ENCODE assay signal across 29 cellular contexts in genomic region chr12:78767264-78767981, GRCh38.
"Had no signal": no experiment of that assay in that cellular context is flagged by ENCODE, and none has a peak within 500 bp of the region (broad histone marks: within the 10 kb centered on the region; RNA-seq: fewer than 3 reads in every experiment).

No MANE protein-coding gene starts in this region.

- H3K4me1 ChIP-seq: heart right ventricle, left lung, neural progenitor cell, psoas muscle, right atrium auricular region, suprapubic skin, tibial artery, uterus had no signal

- DNase-seq: heart right ventricle; hippocampal formation; kidney glomerular epithelial cell; left cardiac atrium; left lung; mesendoderm; naive B cell; natural killer cell; nephron progenitor cell; occipital lobe; psoas muscle; stimulated activated CD4-positive, alpha-beta T cell treated with anti-CD3 and anti-CD28 coated beads, Interleukin-12 subunit alpha, Interleukin-12 subunit beta, amount 100 ng/mL, for 4 hours; stimulated activated CD4-positive, alpha-beta T cell treated with anti-CD3 and anti-CD28 coated beads, Interleukin-15, amount 100 ng/mL, for 24 hours; stimulated activated CD4-positive, alpha-beta T cell treated with anti-CD3 and anti-CD28 coated beads, Interleukin-2, amount 100 ng/mL, for 24 hours; stimulated activated CD4-positive, alpha-beta T cell treated with anti-CD3 and anti-CD28 coated beads, Interleukin-4, amount 100 ng/mL, for 1 hour; stimulated activated naive B cell treated with anti-CD40 and anti-IgM and Interleukin-4, amounts not matched to agents 10 μg/mL and 1 μg/mL and 100 μg/mL, for 72 hours; stimulated activated naive CD8-positive, alpha-beta T cell treated with anti-CD3 and anti-CD28 coated beads, Interleukin-15, Interleukin-2, amounts not matched to agents 100 U/mL and 50 U/mL, for 24 hours; tibial artery; uterus had no signal

- H3K4me3 ChIP-seq: heart right ventricle, left lung, lung, neural progenitor cell, psoas muscle, right atrium auricular region, skin epidermis, suprapubic skin, thoracic aorta, tibial artery, uterus had no signal

- H3K36me3 Mint-ChIP-seq: mesothelial cell of epicardium; naive B cell; natural killer cell; neural progenitor cell; stimulated activated naive B cell treated with anti-CD40 and anti-IgM and Interleukin-4, amounts not matched to agents 10 μg/mL and 1 μg/mL and 100 μg/mL, for 72 hours; type B pancreatic cell had no signal

- H3K27me3 Mint-ChIP-seq: naive B cell; stimulated activated naive B cell treated with anti-CD40 and anti-IgM and Interleukin-4, amounts not matched to agents 10 μg/mL and 1 μg/mL and 100 μg/mL, for 72 hours; type B pancreatic cell had no signal

- H3K27me3 ChIP-seq: heart right ventricle, left lung, neural progenitor cell, neutrophil, right atrium auricular region, suprapubic skin, tibial artery, uterus had no signal

- H3K36me3 ChIP-seq: heart right ventricle, left lung, neural progenitor cell, neutrophil, right atrium auricular region, suprapubic skin, thoracic aorta, tibial artery, uterus had no signal

- H3K4me3 Mint-ChIP-seq: mesothelial cell of epicardium; naive B cell; natural killer cell; nephron progenitor cell; neural progenitor cell; stimulated activated naive B cell treated with anti-CD40 and anti-IgM and Interleukin-4, amounts not matched to agents 10 μg/mL and 1 μg/mL and 100 μg/mL, for 72 hours; type B pancreatic cell had no signal

- ATAC-seq: heart right ventricle; left cardiac atrium; left lung; natural killer cell; psoas muscle; sciatic nerve; stimulated activated naive B cell treated with anti-CD40 and anti-IgM and Interleukin-4, amounts not matched to agents 10 μg/mL and 1 μg/mL and 100 μg/mL, for 72 hours; stimulated activated naive CD8-positive, alpha-beta T cell treated with anti-CD3 and anti-CD28 coated beads, Interleukin-15, Interleukin-2, amounts not matched to agents 100 U/mL and 50 U/mL, for 24 hours had no signal

- H3K9me3 Mint-ChIP-seq: nephron progenitor cell; neural progenitor cell; stimulated activated naive B cell treated with anti-CD40 and anti-IgM and Interleukin-4, amounts not matched to agents 10 μg/mL and 1 μg/mL and 100 μg/mL, for 72 hours had no signal

- H3K4me1 Mint-ChIP-seq: mesothelial cell of epicardium; naive B cell; natural killer cell; nephron progenitor cell; neural progenitor cell; stimulated activated naive B cell treated with anti-CD40 and anti-IgM and Interleukin-4, amounts not matched to agents 10 μg/mL and 1 μg/mL and 100 μg/mL, for 72 hours had no signal

- H3K27ac ChIP-seq: heart right ventricle, left lung, neural progenitor cell, neutrophil, psoas muscle, right atrium auricular region, skin epidermis, suprapubic skin, thoracic aorta, tibial artery, uterus had no signal

- H3K9me3 ChIP-seq: left lung, psoas muscle, suprapubic skin, thoracic aorta, tibial artery, uterus had no signal

- H3K27ac Mint-ChIP-seq: mesothelial cell of epicardium; naive B cell; natural killer cell; nephron progenitor cell; neural progenitor cell; stimulated activated naive B cell treated with anti-CD40 and anti-IgM and Interleukin-4, amounts not matched to agents 10 μg/mL and 1 μg/mL and 100 μg/mL, for 72 hours; type B pancreatic cell had no signal

- H3K9ac ChIP-seq: neural progenitor cell had no signal
